Comparison of ENCODE assay signal across 3 cellular contexts in genomic region chr18:58427321-58427720, GRCh38.
"Had no signal": no experiment of that assay in that cellular context is flagged by ENCODE, and none has a peak within 500 bp of the region (broad histone marks: within the 10 kb centered on the region; RNA-seq: fewer than 3 reads in every experiment).

No MANE protein-coding gene starts in this region.

- DNase-seq: GDM1, GF-D8 had no signal

- ATAC-seq: GM12878 had no signal

- H3K4me3 ChIP-seq: GM12878 had no signal
